In the genomic region with DNA sequence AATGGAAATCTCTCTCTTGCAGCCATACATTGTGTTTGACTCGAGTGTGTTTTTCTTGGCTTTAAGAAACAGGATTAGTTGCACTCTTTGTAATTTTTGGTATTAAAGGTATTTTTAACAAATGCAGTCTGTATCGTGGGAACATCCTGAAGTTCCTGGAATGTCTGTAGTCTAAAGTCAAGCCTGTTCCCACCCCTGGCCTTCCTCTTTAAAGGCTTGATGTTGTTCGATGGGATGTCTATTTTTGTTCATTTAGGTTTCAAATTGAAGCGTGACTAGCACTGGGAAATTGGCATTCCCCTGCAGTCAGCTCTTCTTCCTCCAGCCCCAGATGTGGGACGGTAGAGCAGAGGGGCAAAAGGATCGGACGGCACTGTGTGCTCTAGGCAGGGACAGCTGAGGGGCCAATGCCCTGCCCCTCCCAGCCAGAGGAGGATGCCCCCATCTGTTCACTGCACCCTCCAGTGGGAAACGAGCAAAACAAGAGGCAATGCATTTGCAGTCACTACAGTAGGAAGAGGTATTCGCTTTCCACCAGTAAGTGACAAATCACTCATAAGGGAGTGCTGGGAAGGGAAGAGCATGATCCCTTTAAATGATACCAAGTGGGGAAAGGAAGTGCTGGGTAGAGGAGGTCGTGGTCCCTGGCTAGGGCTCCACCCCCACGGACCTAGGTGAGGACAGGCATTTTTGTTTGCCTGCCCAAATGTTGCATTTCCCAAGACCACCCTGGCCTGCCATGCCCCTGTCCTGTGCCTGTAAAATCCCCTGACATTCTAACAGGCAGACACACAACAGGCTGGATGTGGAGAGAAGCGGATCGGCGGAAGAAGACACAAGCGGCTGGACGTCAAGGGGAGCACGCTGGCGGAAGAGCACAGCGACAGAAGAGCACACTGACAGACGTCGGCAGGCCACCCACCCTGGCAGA, we compare ENCODE assay signal across 15 cellular contexts. TPM values are rescaled to one million over a fixed set of nuclear protein-coding genes. Genes with fewer than 3 reads are reported as not detected.
DNase-seq lines count a peak whose midpoint lies in the region; ATAC-seq and TF ChIP-seq lines count a peak whose summit lies in the region.
"Had no signal": no experiment of that assay in that cellular context is flagged by ENCODE, and none has a peak within 500 bp of the region (broad histone marks: within the 10 kb centered on the region; RNA-seq: fewer than 3 reads in every experiment).

No MANE protein-coding gene starts in this region.

- H3K9me3 ChIP-seq in IMR-90 (ENCODE audit: control insufficient read depth, insufficient read depth, low read length), result peaks cover 6% of the 10 kb centered on the region

- H2BK120ac ChIP-seq in IMR-90 (ENCODE audit: low read depth, low read length), result peak overlapping the region; percentile 84

- H3K27me3 ChIP-seq in ACC112 (ENCODE audit: insufficient read depth, low read length) (no peaks in the 10 kb centered on the region), IMR-90 (ENCODE audit: control insufficient read depth, insufficient read depth, low read length) (peaks cover 5% of the 10 kb centered on the region)

- peak overlapping the region; percentile 24; the same call in 1 of the 2 replicates for H4K5ac ChIP-seq in IMR-90 (ENCODE audit: low read depth, low read length)

- H3K23ac ChIP-seq in IMR-90 (ENCODE audit: low read depth, low read length), result peak overlapping the region; percentile 56; the same call in 1 of the 2 replicates

- H3K36me3 Mint-ChIP-seq in mesothelial cell of epicardium, result no peaks in the 10 kb centered on the region
- H3K36me3 Mint-ChIP-seq in activated CD4-positive, alpha-beta T cell treated with anti-CD3 and anti-CD28 coated beads, Interleukin-2, amount 10 ng/mL, durations not matched to agents 7 days and 5 days (ENCODE audit: low read depth), result no peaks in the 10 kb centered on the region
- H3K36me3 Mint-ChIP-seq: activated naive CD4-positive, alpha-beta T cell treated with anti-CD3 and anti-CD28 coated beads, Interleukin-2, amount 50 U/mL, for 24 hours; stimulated activated effector memory CD8-positive, alpha-beta T cell treated with anti-CD3 and anti-CD28 coated beads, Interleukin-12 subunit alpha, Interleukin-12 subunit beta, amount 100 ng/mL, for 72 hours; type B pancreatic cell had no signal

- H3K56ac ChIP-seq in IMR-90 (ENCODE audit: extremely low read depth, insufficient read depth, low read length), result peak overlapping the region; percentile 19

- peak overlapping the region; percentile 89 for H2AK9ac ChIP-seq in IMR-90 (replicated peaks; ENCODE audit: low read depth, low read length, poor library complexity)

- H2BK15ac ChIP-seq in IMR-90 (ENCODE audit: low read depth, low read length), result peak overlapping the region; percentile 81; the same call in 2 of the 3 replicates

- peak overlapping the region; percentile 18; the same call in 1 of the 2 replicates for H3K9ac ChIP-seq in IMR-90 (ENCODE audit: low read depth, low read length)

- WGBS in IMR-90 (ENCODE audit: extremely low coverage in 2 of 2, insufficient read length in 1 of 2), 2 experiments, result 58% methylated on average over 4 of the region's 21 CpGs; no CpG with 5 or more reads in 1 of the 2 experiments

- peak overlapping the region; percentile 85 for H3K4ac ChIP-seq in IMR-90 (ENCODE audit: low read depth, low read length)

- no TSS peak for BruUV-seq in IMR-90 (replicated peaks; lab: Mats Ljungman, UMichigan)

- TF ChIP-seq CTCF in IMR-90 (conservative IDR thresholded peaks at IDR 0.05; ENCODE audit: low read depth, low read length), result no peak
- no peak for TF ChIP-seq CTCF in mesothelial cell of epicardium (IDR thresholded peaks at IDR 0.05; ENCODE audit: unreplicated experiment)

- in situ Hi-C loops in IMR-90 (cut with MboI; ENCODE audit: low sequenced_read_pairs), result no loop called here

- H3K4me1 ChIP-seq in ACC112 (ENCODE audit: control insufficient read depth, insufficient read depth, low read length, unreplicated experiment), result peaks cover 28% of the 10 kb centered on the region
- peaks cover 24% of the 10 kb centered on the region for H3K4me1 ChIP-seq in IMR-90 (ENCODE audit: control insufficient read depth, insufficient read depth, low read length)

- peak overlapping the region; percentile 75 for H3K14ac ChIP-seq in IMR-90 (replicated peaks; ENCODE audit: low read depth, low read length)

- H3K4me1 Mint-ChIP-seq in mesothelial cell of epicardium, result peaks cover 25% of the 10 kb centered on the region
- H3K4me1 Mint-ChIP-seq in activated CD4-positive, alpha-beta T cell treated with anti-CD3 and anti-CD28 coated beads, Interleukin-2, amount 10 ng/mL, durations not matched to agents 7 days and 5 days, result no peaks in the 10 kb centered on the region
- H3K4me1 Mint-ChIP-seq: activated CD4-positive, alpha-beta T cell treated with anti-CD3 and anti-CD28 coated beads, Interleukin-2, amount 10 ng/mL, durations not matched to agents 24 days and 14 days; activated naive CD4-positive, alpha-beta T cell treated with anti-CD3 and anti-CD28 coated beads, Interleukin-2, amount 50 U/mL, for 24 hours; stimulated activated effector memory CD8-positive, alpha-beta T cell treated with anti-CD3 and anti-CD28 coated beads, Interleukin-12 subunit alpha, Interleukin-12 subunit beta, amount 100 ng/mL, for 72 hours had no signal

- intact Hi-C loops in IMR-90 (cut with micrococcal nuclease), result no loop called here

- H2AK5ac ChIP-seq in IMR-90 (ENCODE audit: low read depth, low read length), result peak overlapping the region; percentile 81; the same call in 1 of the 2 replicates

- H4K91ac ChIP-seq in IMR-90 (ENCODE audit: insufficient read depth, low read depth, low read length), result peak overlapping the region; percentile 55

- H2BK5ac ChIP-seq in IMR-90 (ENCODE audit: low read depth, low read length, poor library complexity, severe bottlenecking), result peak overlapping the region; percentile 72

- no peaks in the 10 kb centered on the region for H3K79me2 ChIP-seq in ACC112 (ENCODE audit: control insufficient read depth, insufficient read depth, low read length, unreplicated experiment)

- no peaks in the 10 kb centered on the region for H3K79me1 ChIP-seq in IMR-90 (ENCODE audit: low read depth in 1 of 2, low read length in 2 of 2)

- ATAC-seq in IMR-90 (ENCODE audit: low read depth), result peak; percentile 46
- no peak for ATAC-seq in HG03342 (IDR thresholded peaks at IDR 0.05; ENCODE audit: unreplicated experiment)
- ATAC-seq: stimulated activated effector memory CD8-positive, alpha-beta T cell treated with anti-CD3 and anti-CD28 coated beads, Interleukin-12 subunit alpha, Interleukin-12 subunit beta, amount 100 ng/mL, for 72 hours had no signal

- H3K36me3 ChIP-seq in ACC112 (ENCODE audit: insufficient read depth, low read length), result no peaks in the 10 kb centered on the region
- no peaks in the 10 kb centered on the region for H3K36me3 ChIP-seq in IMR-90 (ENCODE audit: control insufficient read depth, insufficient read depth, low read length)

- H3K4me3 ChIP-seq in ACC112 (ENCODE audit: low read depth, low read length) (no peak overlapping the region), IMR-90 (ENCODE audit: insufficient read depth, low read depth, low read length) (no peak overlapping the region)
- H3K4me3 ChIP-seq: skin epidermis had no signal

- peak overlapping the region in 1 of 2 experiments; percentile 72; a peak in 1 of 4 replicates for H4K8ac ChIP-seq in IMR-90 (ENCODE audit: low read depth in 2 of 2, low read length in 2 of 2)

- CTCF ChIA-PET in IMR-90 (lab: Yijun Ruan, JAX), result no interaction called here
- CTCF ChIA-PET in activated CD4-positive, alpha-beta T cell treated with anti-CD3 and anti-CD28 coated beads, Interleukin-2, amount 10 ng/mL, durations not matched to agents 7 days and 5 days (lab: Charles Lee), result no interaction called here

- no peaks in the 10 kb centered on the region for H4K20me1 ChIP-seq in IMR-90 (ENCODE audit: insufficient read depth, low read length)

- peaks cover 5% of the 10 kb centered on the region for H3K9me3 Mint-ChIP-seq in mesothelial cell of epicardium
- H3K9me3 Mint-ChIP-seq in activated CD4-positive, alpha-beta T cell treated with anti-CD3 and anti-CD28 coated beads, Interleukin-2, amount 10 ng/mL, durations not matched to agents 7 days and 5 days, result no peaks in the 10 kb centered on the region
- H3K9me3 Mint-ChIP-seq: activated CD4-positive, alpha-beta T cell treated with anti-CD3 and anti-CD28 coated beads, Interleukin-2, amount 10 ng/mL, durations not matched to agents 24 days and 14 days; activated naive CD4-positive, alpha-beta T cell treated with anti-CD3 and anti-CD28 coated beads, Interleukin-2, amount 50 U/mL, for 24 hours; stimulated activated effector memory CD8-positive, alpha-beta T cell treated with anti-CD3 and anti-CD28 coated beads, Interleukin-12 subunit alpha, Interleukin-12 subunit beta, amount 100 ng/mL, for 72 hours; type B pancreatic cell had no signal

- H2AFZ ChIP-seq in ACC112 (ENCODE audit: low read length, unreplicated experiment) (no peak overlapping the region), IMR-90 (replicated peaks; ENCODE audit: low read length, poor library complexity) (peak overlapping the region; percentile 76)

- no peak for TF ChIP-seq POLR2A in IMR-90 (IDR thresholded peaks at IDR 0.05; ENCODE audit: low read depth, low read length)

- H3K18ac ChIP-seq in IMR-90 (ENCODE audit: low read depth, low read length), result peak overlapping the region; percentile 48

- dilution Hi-C loops in IMR-90 (cut with HindIII; ENCODE audit: low sequenced_read_pairs, unreplicated experiment), result no loop called here

- POLR2A ChIA-PET in IMR-90 (lab: Charles Lee; ENCODE audit: unreplicated experiment), result no interaction called here
- POLR2A ChIA-PET in activated CD4-positive, alpha-beta T cell treated with anti-CD3 and anti-CD28 coated beads, Interleukin-2, amount 10 ng/mL, durations not matched to agents 7 days and 5 days (lab: Charles Lee), result no interaction called here

- peaks cover 16% of the 10 kb centered on the region for H3K27me3 Mint-ChIP-seq in mesothelial cell of epicardium (ENCODE audit: low read depth)
- peaks cover 7% of the 10 kb centered on the region for H3K27me3 Mint-ChIP-seq in activated CD4-positive, alpha-beta T cell treated with anti-CD3 and anti-CD28 coated beads, Interleukin-2, amount 10 ng/mL, durations not matched to agents 7 days and 5 days
- H3K27me3 Mint-ChIP-seq: activated naive CD4-positive, alpha-beta T cell treated with anti-CD3 and anti-CD28 coated beads, Interleukin-2, amount 50 U/mL, for 24 hours had no signal

- peak overlapping the region; percentile 38; the same call in 1 of the 2 replicates for H2BK20ac ChIP-seq in IMR-90 (ENCODE audit: low read depth, low read length)

- H3K27ac Mint-ChIP-seq in mesothelial cell of epicardium, result peak overlapping the region; percentile 37
- H3K27ac Mint-ChIP-seq in activated CD4-positive, alpha-beta T cell treated with anti-CD3 and anti-CD28 coated beads, Interleukin-2, amount 10 ng/mL, durations not matched to agents 7 days and 5 days, result no peak overlapping the region
- H3K27ac Mint-ChIP-seq: activated CD4-positive, alpha-beta T cell treated with anti-CD3 and anti-CD28 coated beads, Interleukin-2, amount 10 ng/mL, durations not matched to agents 24 days and 14 days; activated naive CD4-positive, alpha-beta T cell treated with anti-CD3 and anti-CD28 coated beads, Interleukin-2, amount 50 U/mL, for 24 hours; stimulated activated effector memory CD8-positive, alpha-beta T cell treated with anti-CD3 and anti-CD28 coated beads, Interleukin-12 subunit alpha, Interleukin-12 subunit beta, amount 100 ng/mL, for 72 hours; type B pancreatic cell had no signal

- no peak overlapping the region for H3K4me3 Mint-ChIP-seq in mesothelial cell of epicardium
- H3K4me3 Mint-ChIP-seq in activated CD4-positive, alpha-beta T cell treated with anti-CD3 and anti-CD28 coated beads, Interleukin-2, amount 10 ng/mL, durations not matched to agents 7 days and 5 days, result no peak overlapping the region
- H3K4me3 Mint-ChIP-seq: activated CD4-positive, alpha-beta T cell treated with anti-CD3 and anti-CD28 coated beads, Interleukin-2, amount 10 ng/mL, durations not matched to agents 24 days and 14 days; activated naive CD4-positive, alpha-beta T cell treated with anti-CD3 and anti-CD28 coated beads, Interleukin-2, amount 50 U/mL, for 24 hours; stimulated activated effector memory CD8-positive, alpha-beta T cell treated with anti-CD3 and anti-CD28 coated beads, Interleukin-12 subunit alpha, Interleukin-12 subunit beta, amount 100 ng/mL, for 72 hours; type B pancreatic cell had no signal

- H3K4me2 ChIP-seq in IMR-90 (ENCODE audit: low read depth, low read length), result peak overlapping the region; percentile 58

- H3K9me1 ChIP-seq in IMR-90 (ENCODE audit: insufficient read depth, low read length), result 0 out of 2 replicates have a peak, but pooled peaks cover 6% of the 10 kb centered on the region

- DNase-seq in IMR-90 (peak; percentile 77), caudate nucleus (lab: John Stamatoyannopoulos, UW) (no peak), mesothelial cell of epicardium (ENCODE audit: low spot score in 2 of 2, unreplicated experiment in 2 of 2) (no peak), SW 1271 (lab: John Stamatoyannopoulos, UW) (no peak)
- no peak for DNase-seq in activated CD4-positive, CD25-positive, alpha-beta regulatory T cell treated with anti-CD3 and anti-CD28 coated beads, Interleukin-2, amount 50 U/mL, for 72 hours
- DNase-seq in activated CD4-positive, alpha-beta T cell treated with anti-CD3 and anti-CD28 coated beads, Interleukin-2, amount 10 ng/mL, durations not matched to agents 7 days and 5 days, result no peak
- DNase-seq: activated CD4-positive, alpha-beta T cell treated with anti-CD3 and anti-CD28 coated beads, Interleukin-2, amount 10 ng/mL, durations not matched to agents 24 days and 14 days; NCI-H1417 had no signal

- H3K27ac ChIP-seq in ACC112 (ENCODE audit: low read depth, low read length), result peak overlapping the region; percentile 30; the same call in 1 of the 2 replicates
- H3K27ac ChIP-seq in IMR-90 (ENCODE audit: insufficient read depth, low read length), result peak overlapping the region; percentile 69; the same call in 1 of the 2 replicates
- peak overlapping the region; percentile 36 for H3K27ac ChIP-seq in caudate nucleus (ENCODE audit: low read depth, low read length)
- H3K27ac ChIP-seq: HL-60 had no signal

- no peak for TF ChIP-seq RAD21 in IMR-90 (IDR thresholded peaks at IDR 0.05; ENCODE audit: low read length)

RNA-seq across cellular contexts. Expression of gene SEPTIN5, which starts 47.4 kb away (rescaled TPM):
- total RNA-seq in IMR-90 (2012; rRNA removed) (16.8 and 17.2 TPM in 2 replicates), mesothelial cell of epicardium (32.2 to 42.1 TPM (median 36.2 TPM) in 3 replicates)
- polyA plus RNA-seq in IMR-90 (2012; rRNA removed), result 20.7 and 22.3 TPM in 2 replicates
- polyA plus RNA-seq in IMR-90 (2012; cell fraction: cytosol; rRNA removed), result 10.4 and 22.8 TPM in 2 replicates
- 65.7 and 90.4 TPM in 2 replicates for polyA plus RNA-seq in IMR-90 (2012; cell fraction: nucleus; rRNA removed; ENCODE audit: low replicate concordance)
- not detected for total RNA-seq in activated CD4-positive, alpha-beta T cell treated with anti-CD3 and anti-CD28 coated beads, Interleukin-2, amount 10 ng/mL, durations not matched to agents 7 days and 5 days

RNA-seq across cellular contexts. Expression of gene GP1BB, which starts 56.4 kb away (rescaled TPM):
- total RNA-seq in IMR-90 (2012; rRNA removed), result 0.18 and 0.28 TPM in 2 replicates
- polyA plus RNA-seq in IMR-90 (2012; rRNA removed), result 1.5 and 4.6 TPM in 2 replicates
- 1.2 and 3.0 TPM in 2 replicates for polyA plus RNA-seq in IMR-90 (2012; cell fraction: cytosol; rRNA removed)
- polyA plus RNA-seq in IMR-90 (2012; cell fraction: nucleus; rRNA removed; ENCODE audit: low replicate concordance), result 7.1 and 36.7 TPM in 2 replicates
- total RNA-seq in mesothelial cell of epicardium, result 1.4 to 5.7 TPM (median 4.4 TPM) in 3 replicates
- not detected for total RNA-seq in activated CD4-positive, alpha-beta T cell treated with anti-CD3 and anti-CD28 coated beads, Interleukin-2, amount 10 ng/mL, durations not matched to agents 7 days and 5 days
- total RNA-seq: activated CD4-positive, alpha-beta T cell treated with anti-CD3 and anti-CD28 coated beads, Interleukin-2, amount 10 ng/mL, durations not matched to agents 24 days and 14 days had no signal

Comparison
In these comparisons a context has a peak if more than half of its experiments do, and no peak if none do; other contexts are left out.
1. RNA of gene SEPTIN5, which starts 47.4 kb away (total RNA-seq): 32.2 to 42.1 TPM in mesothelial cell of epicardium and 16.8 to 17.2 TPM in IMR-90; not detected in activated CD4-positive, alpha-beta T cell treated with anti-CD3 and anti-CD28 coated beads, Interleukin-2, amount 10 ng/mL, durations not matched to agents 7 days and 5 days; every median in the first group is over 10 times any median in the second.
2. Peak in every context shown above with its lines, with median percentiles within 50 percentile points of each other: H3K27ac ChIP-seq.